In the genomic region with DNA sequence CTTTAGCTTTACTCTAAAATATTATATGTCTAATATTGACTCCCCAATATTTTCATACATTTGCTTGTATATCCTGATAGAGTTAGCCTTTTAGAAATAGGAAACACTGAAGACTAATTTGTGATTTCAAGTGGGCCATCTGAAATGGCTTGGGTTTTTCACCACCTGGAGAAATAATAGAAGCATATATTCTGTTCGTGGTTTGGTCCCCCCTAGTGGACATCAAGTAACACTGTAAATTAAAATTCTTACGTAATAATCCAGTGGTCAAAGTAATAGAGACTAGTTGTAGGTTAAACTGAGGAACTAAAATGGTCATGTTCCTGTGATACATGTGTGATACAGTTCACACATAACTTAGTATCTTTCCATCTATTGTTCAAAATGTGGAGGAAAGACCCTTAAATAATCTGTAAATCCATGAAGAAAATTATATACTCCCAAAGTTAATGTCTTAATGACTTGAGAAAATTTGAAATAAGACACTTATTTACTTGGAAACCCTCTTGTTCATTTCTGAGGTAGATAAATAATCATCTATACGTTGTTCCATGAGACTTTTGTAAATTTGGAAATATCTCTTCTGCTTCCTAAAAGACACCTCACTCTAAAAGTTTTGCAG, we compare ENCODE assay signal across 8 cellular contexts.
A peak's percentile ranks its signal among the peaks of the same experiment; 100 is the strongest.
DNase-seq lines count a peak whose midpoint lies in the region; ATAC-seq and TF ChIP-seq lines count a peak whose summit lies in the region.

No MANE protein-coding gene starts in this region.

- TF ChIP-seq EP300 in gastroesophageal sphincter (IDR thresholded peaks at IDR 0.05) (no peak), transverse colon (IDR thresholded peaks at IDR 0.05; ENCODE audit: low read depth) (no peak)

- intact Hi-C loops in transverse colon (cut with DNase I; ENCODE audit: low total_unique reads) = no loop called here

- 12 to 16% methylated on average over 3 of the region's 3 CpGs for WGBS in gastroesophageal sphincter (ENCODE audit: low coverage in 1 of 2), 2 donors
- WGBS in transverse colon (ENCODE audit: low coverage in 1 of 2), 2 donors = 2 to 13% methylated on average over 3 of the region's 3 CpGs

- H3K36me3 ChIP-seq in gastroesophageal sphincter (no peaks in the 10 kb centered on the region), transverse colon (no peaks in the 10 kb centered on the region)

- peak; percentile 24 to 51 (median 38) for TF ChIP-seq CTCF in gastroesophageal sphincter (IDR thresholded peaks at IDR 0.05)
- peak; percentile 45 to 67 (median 60) for TF ChIP-seq CTCF in transverse colon (IDR thresholded peaks at IDR 0.05)

- H3K27me3 ChIP-seq in gastroesophageal sphincter (peaks cover 4% of the 10 kb centered on the region), transverse colon (no peaks in the 10 kb centered on the region)

- no peak overlapping the region for H3K4me3 ChIP-seq in gastroesophageal sphincter
- H3K4me3 ChIP-seq in transverse colon = no peak overlapping the region

- H3K9me3 ChIP-seq in gastroesophageal sphincter (no peaks in the 10 kb centered on the region), transverse colon (no peaks in the 10 kb centered on the region)

- DNase-seq in AG20443 (ENCODE audit: low spot score) = peak; percentile 33
- DNase-seq in RPMI7951 (ENCODE audit: low read depth) = peak; percentile 29
- no peak for DNase-seq in transverse colon
- no peak for DNase-seq in NCI-H1694 (lab: John Stamatoyannopoulos, UW)
- no peak for DNase-seq in effector CD4-positive, alpha-beta T cell

- in situ Hi-C loops in transverse colon (cut with MboI; ENCODE audit: low pct_ligation_motif_present in 1 of 4, low pct_unique_long_range_greater_than_20kb in 1 of 4, low sequenced_read_pairs in 3 of 4) = loop anchor here in 2 of 4 donors (25.0 kb wide), 2 partner anchors 316 to 341 kb away; no protein-coding TSS in a partner anchor

- ATAC-seq in GM18519 (IDR thresholded peaks at IDR 0.05; ENCODE audit: low FRiP score, unreplicated experiment) (peak; percentile 95), HG03159 (IDR thresholded peaks at IDR 0.05; ENCODE audit: unreplicated experiment) (peak; percentile 88), gastroesophageal sphincter (no peak)

- H3K4me1 ChIP-seq in gastroesophageal sphincter (no peaks in the 10 kb centered on the region), transverse colon (no peaks in the 10 kb centered on the region)

- H3K27ac ChIP-seq in gastroesophageal sphincter = no peak overlapping the region
- H3K27ac ChIP-seq in transverse colon = no peak overlapping the region

- TF ChIP-seq POLR2A in gastroesophageal sphincter (IDR thresholded peaks at IDR 0.05) = no peak
- TF ChIP-seq POLR2A in transverse colon (IDR thresholded peaks at IDR 0.05) = no peak

Comparison
In these comparisons a context has a peak if more than half of its experiments do, and no peak if none do; other contexts are left out.
1. DNase-seq: peak in AG20443 (single experiment) and RPMI7951 (single experiment); none in transverse colon (single experiment), NCI-H1694 (single experiment) and effector CD4-positive, alpha-beta T cell (single experiment).